In the genomic region with DNA sequence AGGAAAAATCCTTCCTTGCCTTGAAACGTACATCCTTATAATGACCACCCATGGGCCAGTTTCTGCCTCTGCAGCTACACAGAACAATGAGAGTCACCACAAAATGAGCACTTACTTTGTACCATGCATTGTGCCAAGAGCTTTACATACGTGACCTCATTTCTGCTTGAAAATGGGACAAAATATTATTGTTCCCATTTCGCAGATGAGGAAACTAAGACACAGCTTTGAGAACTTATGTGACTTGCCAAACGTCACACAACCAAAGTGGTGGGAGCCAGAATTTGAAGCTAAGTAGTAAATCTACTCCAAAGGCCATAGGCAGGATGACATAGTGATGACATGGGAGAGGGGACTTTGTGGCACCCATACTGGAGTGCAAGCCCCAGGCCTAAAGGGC, we compare ENCODE assay signal across 2 cellular contexts.
TF ChIP-seq lines count a peak whose summit lies in the region.

No MANE protein-coding gene starts in this region.

TF ChIP-seq in K562, 482 proteins besides CTCF, POLR2A, EP300 and RAD21:
- TF ChIP-seq ZNF79 (CRISPR knock-in tag; IDR thresholded peaks at IDR 0.05; ENCODE audit: low read depth) (no peak), RBM25 (IDR thresholded peaks at IDR 0.05; ENCODE audit: low read depth, low read length, severe bottlenecking) (peak; percentile 65), KDM1A (IDR thresholded peaks at IDR 0.05) (0 out of 4 replicates have a peak, but pooled peaks of 1 of the 2 experiments have one; percentile 13), BCOR (IDR thresholded peaks at IDR 0.05) (peak; percentile 49; the same call in 1 of the 2 replicates)
TF ChIP-seq in K562: peak in this region for 3.

TF ChIP-seq in endothelial cell of umbilical vein, 7 proteins besides CTCF, POLR2A, EP300 and RAD21:
- no peak for TF ChIP-seq EZH2 (IDR thresholded peaks at IDR 0.05; ENCODE audit: borderline replicate concordance, low read depth, low read length, severe bottlenecking)
- no peak for TF ChIP-seq FOS (IDR thresholded peaks at IDR 0.05; ENCODE audit: borderline replicate concordance, insufficient read depth, low read length)
- TF ChIP-seq, protein P1, sequence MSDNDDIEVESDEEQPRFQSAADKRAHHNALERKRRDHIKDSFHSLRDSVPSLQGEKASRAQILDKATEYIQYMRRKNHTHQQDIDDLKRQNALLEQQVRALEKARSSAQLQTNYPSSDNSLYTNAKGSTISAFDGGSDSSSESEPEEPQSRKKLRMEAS (IDR thresholded peaks at IDR 0.05; ENCODE audit: insufficient read depth, insufficient read length), result no peak
- TF ChIP-seq POLR2AphosphoS5 (IDR thresholded peaks at IDR 0.05; ENCODE audit: insufficient read depth, low read depth, low read length), result no peak
- TF ChIP-seq JUN (IDR thresholded peaks at IDR 0.05; ENCODE audit: borderline replicate concordance, insufficient read depth, insufficient read length, low read depth), result no peak
- no peak for TF ChIP-seq GATA2 (IDR thresholded peaks at IDR 0.05; ENCODE audit: insufficient read depth, insufficient read length, low read depth, low read length)
- no peak for TF ChIP-seq MYC (IDR thresholded peaks at IDR 0.05; ENCODE audit: low read depth, low read length)
